In the genomic region with DNA sequence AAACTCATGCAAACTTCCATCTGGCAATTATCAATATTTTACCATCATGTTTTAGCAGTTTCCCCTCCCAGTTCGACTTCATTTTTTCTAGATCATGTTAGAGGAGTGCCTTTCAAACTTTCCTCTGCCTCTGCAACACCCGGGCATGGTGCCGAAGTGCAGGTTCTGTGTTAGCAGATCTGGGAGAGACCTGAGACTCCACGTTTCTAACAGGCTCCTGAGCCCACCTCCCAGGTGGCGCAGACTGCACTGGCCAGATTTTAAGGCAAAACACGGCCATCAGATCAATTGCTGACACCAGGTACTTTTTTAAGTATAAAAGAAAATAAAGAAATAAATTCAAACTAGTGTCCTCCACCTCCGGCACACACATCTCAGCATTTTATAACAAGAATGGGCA, we compare ENCODE assay signal across 12 cellular contexts.
"Had no signal": no experiment of that assay in that cellular context is flagged by ENCODE, and none has a peak within 500 bp of the region (broad histone marks: within the 10 kb centered on the region; RNA-seq: fewer than 3 reads in every experiment).

No MANE protein-coding gene starts in this region.

- DNase-seq: effector memory CD8-positive, alpha-beta T cell; mesendoderm; mucosa of descending colon; naive thymus-derived CD8-positive, alpha-beta T cell; stimulated activated CD4-positive, alpha-beta T cell treated with anti-CD3 and anti-CD28 coated beads, Interleukin-4, amount 100 ng/mL, for 4 hours; stimulated activated naive B cell treated with anti-CD40 and anti-IgM and Interleukin-4, amounts not matched to agents 10 μg/mL and 1 μg/mL and 100 μg/mL, for 72 hours; stimulated activated naive CD8-positive, alpha-beta T cell treated with anti-CD3 and anti-CD28 coated beads, Interleukin-15, amount 100 ng/mL, for 72 hours; testis had no signal

- H3K4me1 Mint-ChIP-seq: naive thymus-derived CD8-positive, alpha-beta T cell; stimulated activated naive B cell treated with anti-CD40 and anti-IgM and Interleukin-4, amounts not matched to agents 10 μg/mL and 1 μg/mL and 100 μg/mL, for 72 hours; stimulated activated naive CD8-positive, alpha-beta T cell treated with anti-CD3 and anti-CD28 coated beads, Interleukin-15, amount 100 ng/mL, for 72 hours had no signal

- H3K27ac Mint-ChIP-seq: effector memory CD8-positive, alpha-beta T cell; naive thymus-derived CD8-positive, alpha-beta T cell; stimulated activated naive B cell treated with anti-CD40 and anti-IgM and Interleukin-4, amounts not matched to agents 10 μg/mL and 1 μg/mL and 100 μg/mL, for 72 hours had no signal

- H3K36me3 Mint-ChIP-seq: stimulated activated naive B cell treated with anti-CD40 and anti-IgM and Interleukin-4, amounts not matched to agents 10 μg/mL and 1 μg/mL and 100 μg/mL, for 72 hours had no signal

- H3K4me3 ChIP-seq: hepatocyte, mucosa of descending colon, testis, tibial nerve had no signal

- H3K27me3 ChIP-seq: foreskin keratinocyte, neutrophil, testis, tibial nerve had no signal

- H3K36me3 ChIP-seq: neutrophil, tibial nerve had no signal

- H3K9me3 ChIP-seq: mucosa of descending colon, neutrophil, testis, tibial nerve had no signal

- ATAC-seq: effector memory CD8-positive, alpha-beta T cell; mucosa of descending colon; naive thymus-derived CD8-positive, alpha-beta T cell; stimulated activated naive B cell treated with anti-CD40 and anti-IgM and Interleukin-4, amounts not matched to agents 10 μg/mL and 1 μg/mL and 100 μg/mL, for 72 hours; stimulated activated naive CD8-positive, alpha-beta T cell treated with anti-CD3 and anti-CD28 coated beads, Interleukin-15, amount 100 ng/mL, for 72 hours had no signal

- H3K4me1 ChIP-seq: foreskin keratinocyte, testis, tibial nerve had no signal

- H3K27ac ChIP-seq: foreskin keratinocyte, hepatocyte, neutrophil, testis, tibial nerve had no signal

- H3K4me3 Mint-ChIP-seq: effector memory CD8-positive, alpha-beta T cell; naive thymus-derived CD8-positive, alpha-beta T cell; stimulated activated naive B cell treated with anti-CD40 and anti-IgM and Interleukin-4, amounts not matched to agents 10 μg/mL and 1 μg/mL and 100 μg/mL, for 72 hours; stimulated activated naive CD8-positive, alpha-beta T cell treated with anti-CD3 and anti-CD28 coated beads, Interleukin-15, amount 100 ng/mL, for 72 hours had no signal
